32 cellular contexts compared by ENCODE assay signal in the genomic region with DNA sequence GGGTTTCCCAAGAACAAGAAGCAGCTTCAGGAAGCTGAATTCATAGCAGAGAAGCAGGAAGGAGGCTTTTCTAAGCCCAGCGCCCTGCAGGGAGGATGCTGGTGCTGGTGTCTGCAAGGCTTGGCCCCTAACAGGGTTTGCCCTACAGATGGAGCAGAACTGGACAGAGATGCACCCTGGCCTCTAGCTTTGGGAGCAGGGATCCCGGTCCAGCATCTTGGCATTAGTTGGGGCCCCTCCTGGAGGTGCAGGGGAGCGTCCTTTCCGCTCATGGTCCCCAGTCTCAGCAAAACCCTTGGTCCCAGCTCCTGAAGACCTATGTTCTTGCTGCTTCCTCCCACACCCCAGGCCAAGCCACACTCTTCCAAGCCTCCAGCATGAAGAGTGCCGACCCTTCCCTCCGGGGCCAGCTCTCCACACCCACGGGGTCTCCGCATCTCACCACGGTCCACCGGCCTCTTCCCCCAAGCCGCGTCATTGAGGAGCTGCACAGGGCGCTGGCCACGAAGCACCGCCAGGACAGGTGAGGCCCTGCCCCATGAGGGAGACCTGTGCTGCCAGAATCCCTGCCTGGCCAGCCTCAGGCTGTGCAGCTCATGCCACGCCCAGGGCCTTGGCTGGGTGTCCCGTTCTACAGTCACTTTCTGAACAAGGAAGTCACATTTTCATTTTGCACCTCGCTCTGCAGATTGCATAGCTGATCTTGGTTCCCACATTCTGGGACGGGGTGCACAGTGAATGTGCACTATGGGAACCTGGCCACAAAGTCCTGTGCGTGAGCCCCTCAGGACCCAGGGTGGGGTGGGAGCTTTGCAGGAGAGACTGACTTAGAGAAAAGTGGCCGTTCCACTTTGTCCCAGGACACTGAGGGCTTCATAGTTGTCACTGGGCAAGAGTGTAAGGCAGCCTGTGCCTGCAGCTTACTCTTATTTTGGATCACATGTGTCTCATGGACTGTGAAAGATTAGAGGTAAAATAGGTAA.
DNase-seq lines count a peak whose midpoint lies in the region; ATAC-seq and TF ChIP-seq lines count a peak whose summit lies in the region.
"Had no signal": no experiment of that assay in that cellular context is flagged by ENCODE, and none has a peak within 500 bp of the region (broad histone marks: within the 10 kb centered on the region; RNA-seq: fewer than 3 reads in every experiment).

No MANE protein-coding gene starts in this region.

- peaks cover 3% of the 10 kb centered on the region for H3K27me3 Mint-ChIP-seq in activated T-cell treated with anti-CD3 and anti-CD28 coated beads, Interleukin-2, amount 50 U/mL, for 4 hours (ENCODE audit: low read depth)
- H3K27me3 Mint-ChIP-seq: activated CD8-positive, alpha-beta T cell treated with anti-CD3 and anti-CD28 coated beads for 36 hours; CD4-positive, CD25-positive, alpha-beta regulatory T cell had no signal

- H3K36me3 Mint-ChIP-seq in activated T-cell treated with anti-CD3 and anti-CD28 coated beads, Interleukin-2, amount 50 U/mL, for 4 hours (ENCODE audit: insufficient read depth): no peaks in the 10 kb centered on the region
- H3K36me3 Mint-ChIP-seq: activated naive CD8-positive, alpha-beta T cell treated with anti-CD3 and anti-CD28 coated beads, Interleukin-2, amount 10 ng/mL, durations not matched to agents 7 days and 5 days; CD4-positive, CD25-positive, alpha-beta regulatory T cell had no signal

- in situ Hi-C loops in transverse colon (cut with MboI; ENCODE audit: low pct_ligation_motif_present in 1 of 4, low pct_unique_long_range_greater_than_20kb in 1 of 4, low sequenced_read_pairs in 3 of 4): loop anchor here in 1 of 4 donors (25.0 kb wide), 1 partner anchor 186 kb away; no protein-coding TSS in a partner anchor

- H3K36me3 ChIP-seq in colonic mucosa (no peaks in the 10 kb centered on the region), mucosa of descending colon (ENCODE audit: low read depth) (no peaks in the 10 kb centered on the region), transverse colon (no peaks in the 10 kb centered on the region)
- H3K36me3 ChIP-seq: ascending aorta, left lung, upper lobe of left lung had no signal

- no peaks in the 10 kb centered on the region for H3K27me3 ChIP-seq in colonic mucosa
- H3K27me3 ChIP-seq in transverse colon: no peaks in the 10 kb centered on the region
- H3K27me3 ChIP-seq: ascending aorta, upper lobe of left lung had no signal

- intact Hi-C loops in colonic mucosa (cut with DNase I) (no loop called here), mucosa of descending colon (cut with DNase I, micrococcal nuclease) (no loop called here), transverse colon (cut with DNase I; ENCODE audit: low total_unique reads) (no loop called here)

- H3K4me3 ChIP-seq in colonic mucosa: no peak overlapping the region
- no peak overlapping the region for H3K4me3 ChIP-seq in mucosa of descending colon
- no peak overlapping the region for H3K4me3 ChIP-seq in transverse colon
- H3K4me3 ChIP-seq: A549, ascending aorta, K562, left lung, psoas muscle, upper lobe of left lung had no signal

- H3K9me3 Mint-ChIP-seq in activated T-cell treated with anti-CD3 and anti-CD28 coated beads, Interleukin-2, amount 50 U/mL, for 4 hours: no peaks in the 10 kb centered on the region
- H3K9me3 Mint-ChIP-seq: activated CD8-positive, alpha-beta T cell treated with anti-CD3 and anti-CD28 coated beads for 36 hours; activated naive CD8-positive, alpha-beta T cell treated with anti-CD3 and anti-CD28 coated beads, Interleukin-2, amount 10 ng/mL, durations not matched to agents 7 days and 5 days; activated T-helper 2 cell treated with anti-CD3 and anti-CD28 coated beads, Interferon-gamma antibody, Interleukin-2, Interleukin-4, amounts not matched to agents 10 μg/mL and 5 μg/mL and 100 μg/mL, durations not matched to agents 14 hours and 24 hours and 36 hours; effector memory CD8-positive, alpha-beta T cell; T-helper 1 cell treated with Interleukin-12 subunit alpha and Interleukin-12 subunit beta and Interleukin-4 antibody, amounts not matched to agents 30 μg/mL and 1 μg/mL, for 36 hours had no signal

- no peak for TF ChIP-seq POLR2A in transverse colon (IDR thresholded peaks at IDR 0.05)

- H3K9me3 ChIP-seq in colonic mucosa: no peaks in the 10 kb centered on the region
- no peaks in the 10 kb centered on the region for H3K9me3 ChIP-seq in mucosa of descending colon
- H3K9me3 ChIP-seq in transverse colon: no peaks in the 10 kb centered on the region
- H3K9me3 ChIP-seq: A549, ascending aorta, left lung, psoas muscle, SK-N-SH, upper lobe of left lung had no signal

- TF ChIP-seq CTCF in colonic mucosa (IDR thresholded peaks at IDR 0.05): no peak
- TF ChIP-seq CTCF in mucosa of descending colon (IDR thresholded peaks at IDR 0.05): no peak
- no peak for TF ChIP-seq CTCF in transverse colon (IDR thresholded peaks at IDR 0.05)

- no peaks in the 10 kb centered on the region for H3K4me1 ChIP-seq in colonic mucosa
- peaks cover 7% of the 10 kb centered on the region for H3K4me1 ChIP-seq in mucosa of descending colon (ENCODE audit: low read depth)
- H3K4me1 ChIP-seq in transverse colon: peaks cover 0 to 3% (median 0%) of the 10 kb centered on the region in 4 donors
- H3K4me1 ChIP-seq: A549, ascending aorta, left lung, psoas muscle, upper lobe of left lung had no signal

- 70 to 100% methylated on average over 1 to 21 of the region's 21 CpGs for WGBS in transverse colon (ENCODE audit: low coverage in 1 of 2), 2 donors

- no peak overlapping the region for H3K4me3 Mint-ChIP-seq in activated T-cell treated with anti-CD3 and anti-CD28 coated beads, Interleukin-2, amount 50 U/mL, for 4 hours
- H3K4me3 Mint-ChIP-seq: activated CD8-positive, alpha-beta T cell treated with anti-CD3 and anti-CD28 coated beads for 36 hours; activated naive CD8-positive, alpha-beta T cell treated with anti-CD3 and anti-CD28 coated beads, Interleukin-2, amount 10 ng/mL, durations not matched to agents 7 days and 5 days; CD4-positive, CD25-positive, alpha-beta regulatory T cell; effector memory CD8-positive, alpha-beta T cell; T-helper 1 cell treated with Interleukin-12 subunit alpha and Interleukin-12 subunit beta and Interleukin-4 antibody, amounts not matched to agents 30 μg/mL and 1 μg/mL, for 36 hours had no signal

- no peaks in the 10 kb centered on the region for H3K4me1 Mint-ChIP-seq in activated T-cell treated with anti-CD3 and anti-CD28 coated beads, Interleukin-2, amount 50 U/mL, for 4 hours (ENCODE audit: low read depth)
- H3K4me1 Mint-ChIP-seq: activated naive CD8-positive, alpha-beta T cell treated with anti-CD3 and anti-CD28 coated beads, Interleukin-2, amount 10 ng/mL, durations not matched to agents 7 days and 5 days; CD4-positive, CD25-positive, alpha-beta regulatory T cell had no signal

- ATAC-seq in mucosa of descending colon (peak; percentile 82), HG02798 (IDR thresholded peaks at IDR 0.05; ENCODE audit: poor library complexity, unreplicated experiment) (no peak)
- no peak for ATAC-seq in activated T-cell treated with anti-CD3 and anti-CD28 coated beads, Interleukin-2, amount 50 U/mL, for 4 hours
- ATAC-seq: A549; activated CD8-positive, alpha-beta T cell treated with anti-CD3 and anti-CD28 coated beads for 36 hours; effector memory CD8-positive, alpha-beta T cell; K562; left lung; psoas muscle; sciatic nerve had no signal

- H3K9ac ChIP-seq in colonic mucosa (ENCODE audit: low read depth in 2 of 2, low read length in 2 of 2): no peak overlapping the region
- H3K9ac ChIP-seq: SK-N-SH had no signal

- peak; percentile 54 for DNase-seq in activated effector memory CD4-positive, alpha-beta T cell treated with anti-CD3 and anti-CD28 coated beads, Interleukin-2, amount 50 U/mL, for 16 hours
- no peak for DNase-seq in activated effector memory CD4-positive, alpha-beta T cell treated with Interleukin-2 at 50 U/mL for 16 hours
- DNase-seq in colonic mucosa (peak; percentile 53), mucosa of descending colon (peak; percentile 69 to 77 (median 76)), transverse colon (peak; percentile 71), NCI-H524 treated with DMSO at 0.1 percent for 48 hours (lab: John Stamatoyannopoulos, UW) (no peak)
- DNase-seq in activated T-cell treated with anti-CD3 and anti-CD28 coated beads, Interleukin-2, amount 50 U/mL, for 4 hours: no peak
- DNase-seq: activated CD8-positive, alpha-beta T cell treated with anti-CD3 and anti-CD28 coated beads for 36 hours; activated naive CD8-positive, alpha-beta T cell treated with anti-CD3 and anti-CD28 coated beads, Interleukin-2, amount 10 ng/mL, durations not matched to agents 7 days and 5 days; AML-193; CD4-positive, CD25-positive, alpha-beta regulatory T cell; cortex of kidney; DND-41; effector memory CD8-positive, alpha-beta T cell; erythroblast; glutamatergic neuron; mesendoderm; NCI-H1092 treated with DMSO at 0.1 percent for 48 hours; NCI-H187; NCI-H446 treated with DMSO at 0.1 percent for 48 hours; psoas muscle; SK-N-SH; stimulated activated CD4-positive, alpha-beta T cell treated with anti-CD3 and anti-CD28 coated beads, Interleukin-4, amount 100 ng/mL, for 24 hours had no signal

- no peak for TF ChIP-seq EP300 in transverse colon (IDR thresholded peaks at IDR 0.05; ENCODE audit: low read depth)

- H3K27ac ChIP-seq in colonic mucosa (no peak overlapping the region), transverse colon (no peak overlapping the region)
- H3K27ac ChIP-seq: A549, ascending aorta, left lung, psoas muscle, upper lobe of left lung had no signal

Comparison
In these comparisons a context has a peak if more than half of its experiments do, and no peak if none do; other contexts are left out.
1. DNase-seq: peak in activated effector memory CD4-positive, alpha-beta T cell treated with anti-CD3 and anti-CD28 coated beads, Interleukin-2, amount 50 U/mL, for 16 hours (single experiment), colonic mucosa (single experiment), mucosa of descending colon (3 of 3) and transverse colon (single experiment); none in activated effector memory CD4-positive, alpha-beta T cell treated with Interleukin-2 at 50 U/mL for 16 hours (single experiment), NCI-H524 treated with DMSO at 0.1 percent for 48 hours (single experiment) and activated T-cell treated with anti-CD3 and anti-CD28 coated beads, Interleukin-2, amount 50 U/mL, for 4 hours (single experiment).